1 cellular context compared by ENCODE assay signal in the genomic region with DNA sequence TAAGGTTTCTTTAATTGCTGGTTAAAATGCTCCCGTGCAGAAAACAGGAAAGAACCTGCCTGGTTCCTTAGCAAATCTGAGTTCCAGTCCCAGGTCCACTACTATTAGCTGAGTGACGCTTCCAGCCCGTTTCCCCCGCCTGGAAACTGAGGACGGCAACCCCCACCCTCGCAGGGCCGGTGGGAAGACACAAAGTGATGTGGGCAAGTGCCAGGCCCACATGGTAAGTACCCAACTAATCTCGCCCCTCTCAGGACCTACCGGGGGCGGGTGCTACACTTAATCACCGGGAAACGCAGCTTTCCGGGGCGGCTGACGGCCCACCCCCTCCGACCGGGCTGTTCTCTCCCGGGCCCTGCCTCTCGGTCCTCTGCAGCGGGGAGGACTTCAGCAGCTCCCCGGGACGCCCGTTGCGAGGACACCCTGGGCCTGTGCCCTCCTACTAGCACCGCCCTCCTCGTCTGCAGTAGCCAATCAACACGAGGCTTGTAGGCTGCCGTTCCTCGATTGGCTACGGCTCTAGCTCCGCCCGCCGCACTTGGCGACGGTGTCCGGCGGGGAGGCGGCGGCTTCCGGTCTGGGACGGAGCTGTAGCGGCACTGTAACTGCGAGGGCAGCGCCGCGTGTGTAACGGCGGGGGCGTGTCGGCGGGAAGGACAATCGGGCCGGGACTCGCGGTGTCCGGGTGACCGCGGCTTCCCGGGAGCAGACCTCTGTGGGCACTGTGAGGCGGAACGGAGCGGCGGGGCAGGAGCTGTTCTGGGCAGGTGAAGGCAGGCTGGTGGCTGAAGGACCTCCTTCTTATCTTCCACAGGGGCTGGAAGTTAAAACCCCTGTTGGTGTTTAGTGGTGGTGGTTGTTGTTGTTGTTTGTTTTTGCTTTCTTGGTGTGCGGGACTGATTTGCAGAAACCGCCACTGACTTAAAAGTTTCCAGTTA.
TF ChIP-seq lines count a peak whose summit lies in the region.

A gene with protein sequence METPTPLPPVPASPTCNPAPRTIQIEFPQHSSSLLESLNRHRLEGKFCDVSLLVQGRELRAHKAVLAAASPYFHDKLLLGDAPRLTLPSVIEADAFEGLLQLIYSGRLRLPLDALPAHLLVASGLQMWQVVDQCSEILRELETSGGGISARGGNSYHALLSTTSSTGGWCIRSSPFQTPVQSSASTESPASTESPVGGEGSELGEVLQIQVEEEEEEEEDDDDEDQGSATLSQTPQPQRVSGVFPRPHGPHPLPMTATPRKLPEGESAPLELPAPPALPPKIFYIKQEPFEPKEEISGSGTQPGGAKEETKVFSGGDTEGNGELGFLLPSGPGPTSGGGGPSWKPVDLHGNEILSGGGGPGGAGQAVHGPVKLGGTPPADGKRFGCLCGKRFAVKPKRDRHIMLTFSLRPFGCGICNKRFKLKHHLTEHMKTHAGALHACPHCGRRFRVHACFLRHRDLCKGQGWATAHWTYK (plus strand): TSS at position 568 of the 938 bp plus-strand sequence. CDS start 525 bp downstream, outside the sequence.

TF ChIP-seq in K562, 482 proteins besides CTCF, POLR2A, EP300 and RAD21 (continued from another document and continues in another):
- TF ChIP-seq, protein P1, sequence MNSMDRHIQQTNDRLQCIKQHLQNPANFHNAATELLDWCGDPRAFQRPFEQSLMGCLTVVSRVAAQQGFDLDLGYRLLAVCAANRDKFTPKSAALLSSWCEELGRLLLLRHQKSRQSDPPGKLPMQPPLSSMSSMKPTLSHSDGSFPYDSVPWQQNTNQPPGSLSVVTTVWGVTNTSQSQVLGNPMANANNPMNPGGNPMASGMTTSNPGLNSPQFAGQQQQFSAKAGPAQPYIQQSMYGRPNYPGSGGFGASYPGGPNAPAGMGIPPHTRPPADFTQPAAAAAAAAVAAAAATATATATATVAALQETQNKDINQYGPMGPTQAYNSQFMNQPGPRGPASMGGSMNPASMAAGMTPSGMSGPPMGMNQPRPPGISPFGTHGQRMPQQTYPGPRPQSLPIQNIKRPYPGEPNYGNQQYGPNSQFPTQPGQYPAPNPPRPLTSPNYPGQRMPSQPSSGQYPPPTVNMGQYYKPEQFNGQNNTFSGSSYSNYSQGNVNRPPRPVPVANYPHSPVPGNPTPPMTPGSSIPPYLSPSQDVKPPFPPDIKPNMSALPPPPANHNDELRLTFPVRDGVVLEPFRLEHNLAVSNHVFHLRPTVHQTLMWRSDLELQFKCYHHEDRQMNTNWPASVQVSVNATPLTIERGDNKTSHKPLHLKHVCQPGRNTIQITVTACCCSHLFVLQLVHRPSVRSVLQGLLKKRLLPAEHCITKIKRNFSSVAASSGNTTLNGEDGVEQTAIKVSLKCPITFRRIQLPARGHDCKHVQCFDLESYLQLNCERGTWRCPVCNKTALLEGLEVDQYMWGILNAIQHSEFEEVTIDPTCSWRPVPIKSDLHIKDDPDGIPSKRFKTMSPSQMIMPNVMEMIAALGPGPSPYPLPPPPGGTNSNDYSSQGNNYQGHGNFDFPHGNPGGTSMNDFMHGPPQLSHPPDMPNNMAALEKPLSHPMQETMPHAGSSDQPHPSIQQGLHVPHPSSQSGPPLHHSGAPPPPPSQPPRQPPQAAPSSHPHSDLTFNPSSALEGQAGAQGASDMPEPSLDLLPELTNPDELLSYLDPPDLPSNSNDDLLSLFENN (IDR thresholded peaks at IDR 0.05; ENCODE audit: low read depth in 2 of 2, low read length in 2 of 2), result no peak; a peak in 1 of 4 replicates
- TF ChIP-seq, protein P2, sequence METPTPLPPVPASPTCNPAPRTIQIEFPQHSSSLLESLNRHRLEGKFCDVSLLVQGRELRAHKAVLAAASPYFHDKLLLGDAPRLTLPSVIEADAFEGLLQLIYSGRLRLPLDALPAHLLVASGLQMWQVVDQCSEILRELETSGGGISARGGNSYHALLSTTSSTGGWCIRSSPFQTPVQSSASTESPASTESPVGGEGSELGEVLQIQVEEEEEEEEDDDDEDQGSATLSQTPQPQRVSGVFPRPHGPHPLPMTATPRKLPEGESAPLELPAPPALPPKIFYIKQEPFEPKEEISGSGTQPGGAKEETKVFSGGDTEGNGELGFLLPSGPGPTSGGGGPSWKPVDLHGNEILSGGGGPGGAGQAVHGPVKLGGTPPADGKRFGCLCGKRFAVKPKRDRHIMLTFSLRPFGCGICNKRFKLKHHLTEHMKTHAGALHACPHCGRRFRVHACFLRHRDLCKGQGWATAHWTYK (CRISPR knock-in tag; IDR thresholded peaks at IDR 0.05), result peak; percentile 23; the same call in 1 of the 2 replicates
- no peak for TF ChIP-seq SMARCC2 (IDR thresholded peaks at IDR 0.05; ENCODE audit: low read depth)
- 0 out of 2 replicates have a peak, but pooled peaks have one; percentile 14 for TF ChIP-seq HSF4 (CRISPR knock-in tag; IDR thresholded peaks at IDR 0.05; ENCODE audit: borderline replicate concordance)
- TF ChIP-seq ILK (tag; IDR thresholded peaks at IDR 0.05; ENCODE audit: borderline replicate concordance, low read depth), result no peak
- no peak for TF ChIP-seq ZNF217 (CRISPR knock-in tag; IDR thresholded peaks at IDR 0.05)
- no peak for TF ChIP-seq SMARCA5 (IDR thresholded peaks at IDR 0.05)
- TF ChIP-seq NR4A1 (CRISPR knock-in tag; IDR thresholded peaks at IDR 0.05), result peak; percentile 62
- TF ChIP-seq NR4A1 (tag; IDR thresholded peaks at IDR 0.05), result no peak
- TF ChIP-seq TBL1XR1 (IDR thresholded peaks at IDR 0.05; ENCODE audit: low read length in 2 of 2), result peak in 1 of 2 experiments; percentile 45; a peak in 1 of 4 replicates
- TF ChIP-seq ZNF79 (CRISPR knock-in tag; IDR thresholded peaks at IDR 0.05; ENCODE audit: low read depth), result no peak
- TF ChIP-seq SMAD3 (CRISPR knock-in tag; conservative IDR thresholded peaks at IDR 0.05), result 0 out of 2 replicates have a peak, but pooled peaks have one; percentile 61
- no peak for TF ChIP-seq CHD4 (IDR thresholded peaks at IDR 0.05; ENCODE audit: insufficient read depth, insufficient replicate concordance, low read depth, low read length, poor library complexity, severe bottlenecking)
- TF ChIP-seq CHD2 (IDR thresholded peaks at IDR 0.05; ENCODE audit: low read depth, low read length), result peak; percentile 82
- TF ChIP-seq HCFC1 (IDR thresholded peaks at IDR 0.05; ENCODE audit: low read depth, low read length), result peak; percentile 70
- TF ChIP-seq SREBF2 (CRISPR knock-in tag; IDR thresholded peaks at IDR 0.05), result peak; percentile 89; the same call in 1 of the 2 replicates
- TF ChIP-seq PHF8 (IDR thresholded peaks at IDR 0.05; ENCODE audit: borderline replicate concordance, low read length), result peak; percentile 95; the same call in 1 of the 2 replicates
- TF ChIP-seq ASH1L (IDR thresholded peaks at IDR 0.05; ENCODE audit: borderline replicate concordance, low read depth, partially characterized antibody), result peak; percentile 90
- TF ChIP-seq BCOR (IDR thresholded peaks at IDR 0.05), result peak; percentile 41; the same call in 1 of the 2 replicates
- TF ChIP-seq, protein P3, sequence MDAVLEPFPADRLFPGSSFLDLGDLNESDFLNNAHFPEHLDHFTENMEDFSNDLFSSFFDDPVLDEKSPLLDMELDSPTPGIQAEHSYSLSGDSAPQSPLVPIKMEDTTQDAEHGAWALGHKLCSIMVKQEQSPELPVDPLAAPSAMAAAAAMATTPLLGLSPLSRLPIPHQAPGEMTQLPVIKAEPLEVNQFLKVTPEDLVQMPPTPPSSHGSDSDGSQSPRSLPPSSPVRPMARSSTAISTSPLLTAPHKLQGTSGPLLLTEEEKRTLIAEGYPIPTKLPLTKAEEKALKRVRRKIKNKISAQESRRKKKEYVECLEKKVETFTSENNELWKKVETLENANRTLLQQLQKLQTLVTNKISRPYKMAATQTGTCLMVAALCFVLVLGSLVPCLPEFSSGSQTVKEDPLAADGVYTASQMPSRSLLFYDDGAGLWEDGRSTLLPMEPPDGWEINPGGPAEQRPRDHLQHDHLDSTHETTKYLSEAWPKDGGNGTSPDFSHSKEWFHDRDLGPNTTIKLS (IDR thresholded peaks at IDR 0.05; ENCODE audit: borderline replicate concordance, low read depth), result peak; percentile 81
- peak; percentile 83 for TF ChIP-seq ETV1 (tag; conservative IDR thresholded peaks at IDR 0.05; ENCODE audit: low read depth)
- TF ChIP-seq BRF1 (IDR thresholded peaks at IDR 0.05; ENCODE audit: borderline replicate concordance, extremely low read depth, insufficient read length), result no peak
- no peak for TF ChIP-seq ZBTB8A (IDR thresholded peaks at IDR 0.05; ENCODE audit: partially characterized antibody)
- TF ChIP-seq ZBTB17 (CRISPR knock-in tag; IDR thresholded peaks at IDR 0.05), result 0 out of 2 replicates have a peak, but pooled peaks have one; percentile 31
- TF ChIP-seq ZNF165 (CRISPR knock-in tag; IDR thresholded peaks at IDR 0.05; ENCODE audit: borderline replicate concordance), result 0 out of 2 replicates have a peak, but pooled peaks have one; percentile 50
- 0 out of 2 replicates have a peak, but pooled peaks have one; percentile 24 for TF ChIP-seq MIER1 (IDR thresholded peaks at IDR 0.05; ENCODE audit: low read depth)
- TF ChIP-seq, protein P4, sequence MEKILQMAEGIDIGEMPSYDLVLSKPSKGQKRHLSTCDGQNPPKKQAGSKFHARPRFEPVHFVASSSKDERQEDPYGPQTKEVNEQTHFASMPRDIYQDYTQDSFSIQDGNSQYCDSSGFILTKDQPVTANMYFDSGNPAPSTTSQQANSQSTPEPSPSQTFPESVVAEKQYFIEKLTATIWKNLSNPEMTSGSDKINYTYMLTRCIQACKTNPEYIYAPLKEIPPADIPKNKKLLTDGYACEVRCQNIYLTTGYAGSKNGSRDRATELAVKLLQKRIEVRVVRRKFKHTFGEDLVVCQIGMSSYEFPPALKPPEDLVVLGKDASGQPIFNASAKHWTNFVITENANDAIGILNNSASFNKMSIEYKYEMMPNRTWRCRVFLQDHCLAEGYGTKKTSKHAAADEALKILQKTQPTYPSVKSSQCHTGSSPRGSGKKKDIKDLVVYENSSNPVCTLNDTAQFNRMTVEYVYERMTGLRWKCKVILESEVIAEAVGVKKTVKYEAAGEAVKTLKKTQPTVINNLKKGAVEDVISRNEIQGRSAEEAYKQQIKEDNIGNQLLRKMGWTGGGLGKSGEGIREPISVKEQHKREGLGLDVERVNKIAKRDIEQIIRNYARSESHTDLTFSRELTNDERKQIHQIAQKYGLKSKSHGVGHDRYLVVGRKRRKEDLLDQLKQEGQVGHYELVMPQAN (IDR thresholded peaks at IDR 0.05; ENCODE audit: borderline replicate concordance), result peak; percentile 97
- no peak for TF ChIP-seq TCFL5 (CRISPR knock-in tag; conservative IDR thresholded peaks at IDR 0.05)
- TF ChIP-seq CBX1 (IDR thresholded peaks at IDR 0.05; ENCODE audit: low read depth), result peak; percentile 87
- 0 out of 2 replicates have a peak, but pooled peaks have one; percentile 60 for TF ChIP-seq XRCC5 (IDR thresholded peaks at IDR 0.05; ENCODE audit: low read depth, low read length)
- TF ChIP-seq RBM17 (IDR thresholded peaks at IDR 0.05; ENCODE audit: borderline replicate concordance, low read depth, low read length), result no peak
- TF ChIP-seq PCBP2 (IDR thresholded peaks at IDR 0.05; ENCODE audit: low read depth, low read length, poor library complexity, severe bottlenecking), result no peak
- no peak for TF ChIP-seq ZNF354B (CRISPR knock-in tag; IDR thresholded peaks at IDR 0.05)
- TF ChIP-seq, protein P5, sequence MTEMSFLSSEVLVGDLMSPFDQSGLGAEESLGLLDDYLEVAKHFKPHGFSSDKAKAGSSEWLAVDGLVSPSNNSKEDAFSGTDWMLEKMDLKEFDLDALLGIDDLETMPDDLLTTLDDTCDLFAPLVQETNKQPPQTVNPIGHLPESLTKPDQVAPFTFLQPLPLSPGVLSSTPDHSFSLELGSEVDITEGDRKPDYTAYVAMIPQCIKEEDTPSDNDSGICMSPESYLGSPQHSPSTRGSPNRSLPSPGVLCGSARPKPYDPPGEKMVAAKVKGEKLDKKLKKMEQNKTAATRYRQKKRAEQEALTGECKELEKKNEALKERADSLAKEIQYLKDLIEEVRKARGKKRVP (CRISPR knock-in tag; IDR thresholded peaks at IDR 0.05), result peak; percentile 37; the same call in 1 of the 2 replicates
- TF ChIP-seq, protein P6, sequence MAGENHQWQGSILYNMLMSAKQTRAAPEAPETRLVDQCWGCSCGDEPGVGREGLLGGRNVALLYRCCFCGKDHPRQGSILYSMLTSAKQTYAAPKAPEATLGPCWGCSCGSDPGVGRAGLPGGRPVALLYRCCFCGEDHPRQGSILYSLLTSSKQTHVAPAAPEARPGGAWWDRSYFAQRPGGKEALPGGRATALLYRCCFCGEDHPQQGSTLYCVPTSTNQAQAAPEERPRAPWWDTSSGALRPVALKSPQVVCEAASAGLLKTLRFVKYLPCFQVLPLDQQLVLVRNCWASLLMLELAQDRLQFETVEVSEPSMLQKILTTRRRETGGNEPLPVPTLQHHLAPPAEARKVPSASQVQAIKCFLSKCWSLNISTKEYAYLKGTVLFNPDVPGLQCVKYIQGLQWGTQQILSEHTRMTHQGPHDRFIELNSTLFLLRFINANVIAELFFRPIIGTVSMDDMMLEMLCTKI (IDR thresholded peaks at IDR 0.05; ENCODE audit: partially characterized antibody), result no peak
- peak; percentile 94 for TF ChIP-seq RBM25 (IDR thresholded peaks at IDR 0.05; ENCODE audit: low read depth, low read length, severe bottlenecking)
- TF ChIP-seq NR2F6 (CRISPR knock-in tag; IDR thresholded peaks at IDR 0.05), result 0 out of 2 replicates have a peak, but pooled peaks have one; percentile 61
- no peak for TF ChIP-seq KAT8 (IDR thresholded peaks at IDR 0.05; ENCODE audit: low read depth)
- TF ChIP-seq ZBED1 (IDR thresholded peaks at IDR 0.05), result no peak
- no peak for TF ChIP-seq RBM34 (IDR thresholded peaks at IDR 0.05; ENCODE audit: borderline replicate concordance, insufficient read depth, low read length)
